Comparison of ENCODE assay signal across 8 cellular contexts in genomic region chr7:102875700-102876192, GRCh38. TPM values are rescaled to one million over a fixed set of nuclear protein-coding genes. Genes with fewer than 3 reads are reported as not detected.
DNase-seq lines count a peak whose midpoint lies in the region; ATAC-seq, FAIRE-seq and TF ChIP-seq lines count a peak whose summit lies in the region.

No MANE protein-coding gene starts in this region.

- TF ChIP-seq CTCF in body of pancreas (IDR thresholded peaks at IDR 0.05) (peak in 1 of 7 experiments; percentile 30), osteoblast (IDR thresholded peaks at IDR 0.05; ENCODE audit: extremely low read depth, low read depth, low read length) (no peak), D721Med (IDR thresholded peaks at IDR 0.05; ENCODE audit: insufficient read depth, missing control alignments) (no peak)

- no peaks in the 10 kb centered on the region for H3K79me2 ChIP-seq in osteoblast (ENCODE audit: insufficient read depth, low read length)

- peak overlapping the region; percentile 30 for H3K4me2 ChIP-seq in osteoblast (ENCODE audit: insufficient read depth, low read length)

- 86 to 89% methylated on average over 1 of the region's 1 CpG for WGBS in body of pancreas, 2 donors

- H3K4me1 ChIP-seq in body of pancreas (no peaks in the 10 kb centered on the region), osteoblast (ENCODE audit: insufficient read depth, low read length) (peaks cover 48% of the 10 kb centered on the region)

- no peak for TF ChIP-seq POLR2A in body of pancreas (IDR thresholded peaks at IDR 0.05)

- H3K27ac ChIP-seq in body of pancreas (peak overlapping the region in 1 of 4 donors; percentile 45), osteoblast (ENCODE audit: low read depth, low read length) (peak overlapping the region; percentile 93)

- DNase-seq in AG20443 (ENCODE audit: low spot score): peak; percentile 92
- peak; percentile 71 for DNase-seq in MV-4-11 (lab: John Stamatoyannopoulos, UW)
- DNase-seq in body of pancreas: peak in 2 of 4 donors; percentile 55 to 80
- DNase-seq in osteoblast (ENCODE audit: insufficient read length, low spot score, missing footprints): peak; percentile 93
- no peak for DNase-seq in NCI-H345 (lab: John Stamatoyannopoulos, UW)
- DNase-seq in D721Med (ENCODE audit: insufficient read length, low spot score): no peak

- H3K4me3 ChIP-seq in body of pancreas: no peak overlapping the region
- H3K4me3 ChIP-seq in osteoblast (ENCODE audit: insufficient read depth, low read length): no peak overlapping the region

- no peaks in the 10 kb centered on the region for H3K9me3 ChIP-seq in body of pancreas
- H3K9me3 ChIP-seq in osteoblast (ENCODE audit: low read depth, low read length): no peaks in the 10 kb centered on the region

- intact Hi-C loops in body of pancreas (cut with DNase I): no loop called here

- H3K27me3 ChIP-seq in body of pancreas (no peaks in the 10 kb centered on the region), osteoblast (ENCODE audit: insufficient read depth, low read length) (no peaks in the 10 kb centered on the region)

- no peak overlapping the region for H2AFZ ChIP-seq in osteoblast (ENCODE audit: low read length)

- peak; percentile 68 for ATAC-seq in body of pancreas
- no peak for ATAC-seq in GM21576 (IDR thresholded peaks at IDR 0.05; ENCODE audit: unreplicated experiment)
- no peak for ATAC-seq in GM19467 (IDR thresholded peaks at IDR 0.05; ENCODE audit: unreplicated experiment)

- FAIRE-seq in D721Med (lab: Jason Lieb, UNC): no peak

- H3K36me3 ChIP-seq in body of pancreas (replicated peaks in 1 of 2; ENCODE audit: insufficient read depth in 1 of 2, low read depth in 2 of 2) (no peaks in the 10 kb centered on the region), osteoblast (ENCODE audit: insufficient read depth, low read length) (no peaks in the 10 kb centered on the region)

- no peaks in the 10 kb centered on the region for H4K20me1 ChIP-seq in osteoblast (ENCODE audit: insufficient read depth, low read length)

RNA-seq across cellular contexts. Expression of gene LRRC17, which starts 37.1 kb away (rescaled TPM):
- 1 to 10 TPM; 2.0 to 2.9 TPM for total RNA-seq in body of pancreas
- total RNA-seq in osteoblast: 12.3 and 14.4 TPM in 2 replicates

Comparison
In these comparisons a context has a peak if more than half of its experiments do, and no peak if none do; other contexts are left out.
1. DNase-seq: peak in AG20443 (single experiment), MV-4-11 (single experiment) and osteoblast (single experiment); none in NCI-H345 (single experiment) and D721Med (single experiment).